ENCODE assay signal across 19 cellular contexts in genomic region chr16:53458623-53459022, GRCh38. TPM values are rescaled to one million over a fixed set of nuclear protein-coding genes. Genes with fewer than 3 reads are reported as not detected.
DNase-seq lines count a peak whose midpoint lies in the region; ATAC-seq and TF ChIP-seq lines count a peak whose summit lies in the region.
"Had no signal": no experiment of that assay in that cellular context is flagged by ENCODE, and none has a peak within 500 bp of the region (broad histone marks: within the 10 kb centered on the region; RNA-seq: fewer than 3 reads in every experiment).

No MANE protein-coding gene starts in this region.

- H3K4me3 Mint-ChIP-seq in activated T-cell treated with anti-CD3 and anti-CD28 coated beads, Interleukin-2, amount 50 U/mL, for 24 hours: no peak overlapping the region
- H3K4me3 Mint-ChIP-seq in activated naive CD8-positive, alpha-beta T cell treated with anti-CD3 and anti-CD28 coated beads, Interleukin-2, amount 10 ng/mL, durations not matched to agents 7 days and 5 days: peak overlapping the region; percentile 84
- no peak overlapping the region for H3K4me3 Mint-ChIP-seq in stimulated activated effector memory CD8-positive, alpha-beta T cell treated with anti-CD3 and anti-CD28 coated beads, Interleukin-12 subunit alpha, Interleukin-12 subunit beta, amount 100 ng/mL, for 72 hours

- no peaks in the 10 kb centered on the region for H4K20me1 ChIP-seq in OCI-LY7 (ENCODE audit: insufficient read depth, low read length)

- peak overlapping the region; percentile 63; the same call in 1 of the 2 replicates for H3K4me2 ChIP-seq in OCI-LY7 (ENCODE audit: low read length)

- no peaks in the 10 kb centered on the region for H3K9me2 ChIP-seq in OCI-LY7 (ENCODE audit: insufficient read depth, low read length)

- H3K9me3 ChIP-seq in OCI-LY7 (ENCODE audit: low read length): no peaks in the 10 kb centered on the region; the same call in 1 of the 2 replicates
- H3K9me3 ChIP-seq: Caco-2, esophagus muscularis mucosa, upper lobe of left lung had no signal

- DNase-seq in activated T-cell treated with anti-CD3 and anti-CD28 coated beads, Interleukin-2, amount 50 U/mL, for 24 hours: no peak
- no peak for DNase-seq in activated T-cell treated with anti-CD3 and anti-CD28 coated beads for 4 hours
- DNase-seq in OCI-LY7 (ENCODE audit: low spot score): no peak
- DNase-seq in activated naive CD8-positive, alpha-beta T cell treated with anti-CD3 and anti-CD28 coated beads, Interleukin-2, amount 10 ng/mL, durations not matched to agents 7 days and 5 days: no peak
- no peak for DNase-seq in stimulated activated effector memory CD8-positive, alpha-beta T cell treated with anti-CD3 and anti-CD28 coated beads, Interleukin-12 subunit alpha, Interleukin-12 subunit beta, amount 100 ng/mL, for 72 hours (ENCODE audit: low spot score in 2 of 2)
- DNase-seq in Ammon's horn (ENCODE audit: low spot score): no peak
- no peak for DNase-seq in central memory CD4-positive, alpha-beta T cell
- DNase-seq: activated CD8-positive, alpha-beta memory T cell treated with anti-CD3 and anti-CD28 coated beads, Interleukin-2, amount 50 U/mL, for 48 hours; Caco-2; dorsolateral prefrontal cortex; NCI-H187; NCI-H226; stimulated activated naive CD4-positive, alpha-beta T cell; upper lobe of left lung had no signal

- peak overlapping the region; percentile 79 for H3K27ac ChIP-seq in OCI-LY7 (ENCODE audit: low read depth, low read length, poor library complexity, severe bottlenecking)
- H3K27ac ChIP-seq: cardiac muscle cell, dorsolateral prefrontal cortex, esophagus muscularis mucosa, RWPE1 had no signal

- H3K36me3 ChIP-seq in OCI-LY7 (ENCODE audit: insufficient read depth, low read length): peaks cover 80% of the 10 kb centered on the region

- H3K9me3 Mint-ChIP-seq in activated T-cell treated with anti-CD3 and anti-CD28 coated beads, Interleukin-2, amount 50 U/mL, for 24 hours: no peaks in the 10 kb centered on the region
- no peaks in the 10 kb centered on the region for H3K9me3 Mint-ChIP-seq in activated naive CD8-positive, alpha-beta T cell treated with anti-CD3 and anti-CD28 coated beads, Interleukin-2, amount 10 ng/mL, durations not matched to agents 7 days and 5 days
- no peaks in the 10 kb centered on the region for H3K9me3 Mint-ChIP-seq in stimulated activated effector memory CD8-positive, alpha-beta T cell treated with anti-CD3 and anti-CD28 coated beads, Interleukin-12 subunit alpha, Interleukin-12 subunit beta, amount 100 ng/mL, for 72 hours

- peaks cover 89% of the 10 kb centered on the region for H3K36me3 Mint-ChIP-seq in activated T-cell treated with anti-CD3 and anti-CD28 coated beads, Interleukin-2, amount 50 U/mL, for 24 hours (ENCODE audit: low read depth)
- H3K36me3 Mint-ChIP-seq in activated naive CD8-positive, alpha-beta T cell treated with anti-CD3 and anti-CD28 coated beads, Interleukin-2, amount 10 ng/mL, durations not matched to agents 7 days and 5 days: peaks cover 69% of the 10 kb centered on the region
- H3K36me3 Mint-ChIP-seq in stimulated activated effector memory CD8-positive, alpha-beta T cell treated with anti-CD3 and anti-CD28 coated beads, Interleukin-12 subunit alpha, Interleukin-12 subunit beta, amount 100 ng/mL, for 72 hours: peaks cover 87% of the 10 kb centered on the region

- no peak overlapping the region for H2AFZ ChIP-seq in OCI-LY7 (ENCODE audit: low read length)

- intact Hi-C loops in OCI-LY7 (cut with micrococcal nuclease; ENCODE audit: unreplicated experiment): no loop called here

- peaks cover 24% of the 10 kb centered on the region for H3K4me1 ChIP-seq in OCI-LY7 (ENCODE audit: insufficient read depth, low read length, poor library complexity, severe bottlenecking)
- H3K4me1 ChIP-seq: Caco-2, esophagus muscularis mucosa, upper lobe of left lung had no signal

- no peaks in the 10 kb centered on the region for H3K27me3 Mint-ChIP-seq in activated T-cell treated with anti-CD3 and anti-CD28 coated beads, Interleukin-2, amount 50 U/mL, for 24 hours
- H3K27me3 Mint-ChIP-seq in activated naive CD8-positive, alpha-beta T cell treated with anti-CD3 and anti-CD28 coated beads, Interleukin-2, amount 10 ng/mL, durations not matched to agents 7 days and 5 days: no peaks in the 10 kb centered on the region

- no peak for ATAC-seq in activated naive CD8-positive, alpha-beta T cell treated with anti-CD3 and anti-CD28 coated beads, Interleukin-2, amount 10 ng/mL, durations not matched to agents 7 days and 5 days (ENCODE audit: low read depth)
- ATAC-seq in stimulated activated effector memory CD8-positive, alpha-beta T cell treated with anti-CD3 and anti-CD28 coated beads, Interleukin-12 subunit alpha, Interleukin-12 subunit beta, amount 100 ng/mL, for 72 hours: no peak
- no peak for ATAC-seq in GM21360 (IDR thresholded peaks at IDR 0.05; ENCODE audit: unreplicated experiment)
- ATAC-seq: HCT116 had no signal

- H3K4me3 ChIP-seq in OCI-LY7 (ENCODE audit: low read depth, low read length, poor library complexity, severe bottlenecking): no peak overlapping the region
- H3K4me3 ChIP-seq: cardiac muscle cell, dorsolateral prefrontal cortex, esophagus muscularis mucosa, upper lobe of left lung had no signal

- CTCF ChIA-PET in OCI-LY7 (lab: Charles Lee; ENCODE audit: unreplicated experiment): no interaction called here

- no peak for TF ChIP-seq CTCF in OCI-LY7 (conservative IDR thresholded peaks at IDR 0.05; ENCODE audit: low read length)

- no peaks in the 10 kb centered on the region for H3K79me2 ChIP-seq in OCI-LY7 (ENCODE audit: insufficient read depth, low read depth, low read length)

- BruUV-seq in OCI-LY7 (replicated peaks; lab: Mats Ljungman, UMichigan): no TSS peak

- POLR2A ChIA-PET in OCI-LY7 (lab: Charles Lee): interaction anchor here (1.1 to 1.5 kb wide), 3 partner anchors 10 to 13 kb away, joined by 3 to 4 read pairs (median 3); no protein-coding TSS in a partner anchor
- POLR2A ChIA-PET in activated naive CD8-positive, alpha-beta T cell treated with anti-CD3 and anti-CD28 coated beads, Interleukin-2, amount 10 ng/mL, durations not matched to agents 7 days and 5 days (lab: Charles Lee): interaction anchor here (16.2 kb wide), 1 partner anchor 22 kb away, joined by 183 read pairs; the partner anchor contains the start of gene RBL2

- peaks cover 85% of the 10 kb centered on the region for H3K4me1 Mint-ChIP-seq in activated T-cell treated with anti-CD3 and anti-CD28 coated beads, Interleukin-2, amount 50 U/mL, for 24 hours (ENCODE audit: low read depth)
- peaks cover 68% of the 10 kb centered on the region for H3K4me1 Mint-ChIP-seq in activated naive CD8-positive, alpha-beta T cell treated with anti-CD3 and anti-CD28 coated beads, Interleukin-2, amount 10 ng/mL, durations not matched to agents 7 days and 5 days
- H3K4me1 Mint-ChIP-seq in stimulated activated effector memory CD8-positive, alpha-beta T cell treated with anti-CD3 and anti-CD28 coated beads, Interleukin-12 subunit alpha, Interleukin-12 subunit beta, amount 100 ng/mL, for 72 hours: peaks cover 50% of the 10 kb centered on the region

- H3K27ac Mint-ChIP-seq in activated T-cell treated with anti-CD3 and anti-CD28 coated beads, Interleukin-2, amount 50 U/mL, for 24 hours: peak overlapping the region; percentile 92
- H3K27ac Mint-ChIP-seq in activated naive CD8-positive, alpha-beta T cell treated with anti-CD3 and anti-CD28 coated beads, Interleukin-2, amount 10 ng/mL, durations not matched to agents 7 days and 5 days: peak overlapping the region; percentile 86
- H3K27ac Mint-ChIP-seq in stimulated activated effector memory CD8-positive, alpha-beta T cell treated with anti-CD3 and anti-CD28 coated beads, Interleukin-12 subunit alpha, Interleukin-12 subunit beta, amount 100 ng/mL, for 72 hours: peak overlapping the region; percentile 5

RNA-seq across cellular contexts. Expression of gene RBL2, which starts 24.4 kb away (rescaled TPM):
- 44.3 and 51.1 TPM in 2 replicates for total RNA-seq in OCI-LY7 (2014; rRNA removed; shearing (Covaris generic))
- total RNA-seq in OCI-LY7 (2022): 69.0 and 83.3 TPM in 2 replicates
- 100 to 1,000 TPM; 248 to 263 TPM for total RNA-seq in activated naive CD8-positive, alpha-beta T cell treated with anti-CD3 and anti-CD28 coated beads, Interleukin-2, amount 10 ng/mL, durations not matched to agents 7 days and 5 days

RNA-seq across cellular contexts. Expression of gene AKTIP, which starts 44.4 kb away (rescaled TPM):
- 12.4 and 12.7 TPM in 2 replicates for total RNA-seq in OCI-LY7 (2014; rRNA removed; shearing (Covaris generic))
- total RNA-seq in OCI-LY7 (2022): 17.9 and 18.7 TPM in 2 replicates
- 10 to 100 TPM; 60.9 to 66.6 TPM for total RNA-seq in activated naive CD8-positive, alpha-beta T cell treated with anti-CD3 and anti-CD28 coated beads, Interleukin-2, amount 10 ng/mL, durations not matched to agents 7 days and 5 days

Comparison
In these comparisons a context has a peak if more than half of its experiments do, and no peak if none do; other contexts are left out.
1. H3K27ac Mint-ChIP-seq: peak in every context shown above with its lines; median percentile 92 in activated T-cell treated with anti-CD3 and anti-CD28 coated beads, Interleukin-2, amount 50 U/mL, for 24 hours; 86 in activated naive CD8-positive, alpha-beta T cell treated with anti-CD3 and anti-CD28 coated beads, Interleukin-2, amount 10 ng/mL, durations not matched to agents 7 days and 5 days; 5 in stimulated activated effector memory CD8-positive, alpha-beta T cell treated with anti-CD3 and anti-CD28 coated beads, Interleukin-12 subunit alpha, Interleukin-12 subunit beta, amount 100 ng/mL, for 72 hours.